ENCODE assay signal across 7 cellular contexts in genomic region chr2:131803237-131803636, GRCh38.
DNase-seq lines count a peak whose midpoint lies in the region; ATAC-seq, FAIRE-seq and TF ChIP-seq lines count a peak whose summit lies in the region.
"Not testable (repeated sequence)": the region's sequence is repeated elsewhere in the genome, so short reads cannot be mapped to it uniquely, and the experiment has no call there.

No MANE protein-coding gene starts in this region.

- not testable (repeated sequence) for H3K79me2 ChIP-seq in K562 (ENCODE audit: control insufficient read depth, insufficient read depth, low read length); neural progenitor cell (ENCODE audit: low read depth)

- H3K9me1 ChIP-seq in K562 (ENCODE audit: control insufficient read depth, insufficient read depth, low read length) = not testable (repeated sequence)

- not testable (repeated sequence) for H3K27ac Mint-ChIP-seq in Caco-2 (ENCODE audit: unreplicated experiment); endodermal cell; neural progenitor cell; type B pancreatic cell

- H3K9me3 ChIP-seq in Caco-2; HEK293 (ENCODE audit: control insufficient read depth, insufficient read depth, low read depth, low read length); K562 (replicated peaks; ENCODE audit: control insufficient read depth, insufficient read depth, low read depth, low read length); endodermal cell (ENCODE audit: control insufficient read depth, low read length); liver (ENCODE audit: control insufficient read depth in 4 of 4, low read length in 3 of 4); neural progenitor cell (ENCODE audit: low read depth): not testable (repeated sequence)

- H3K9ac ChIP-seq in K562 (ENCODE audit: insufficient read depth in 1 of 2, low read depth in 2 of 2, low read length in 2 of 2); endodermal cell (ENCODE audit: extremely low read depth, low read length, poor library complexity, severe bottlenecking); liver (ENCODE audit: low read depth in 1 of 2, low read length in 2 of 2); neural progenitor cell: not testable (repeated sequence)

- BruUV-seq in Caco-2 (replicated peaks; lab: Mats Ljungman, UMichigan); K562 (replicated peaks; lab: Mats Ljungman, UMichigan): not testable (repeated sequence)

- H2AFZ ChIP-seq in K562 (ENCODE audit: low read depth, low read length); neural progenitor cell (replicated peaks): not testable (repeated sequence)

- H3K4me2 ChIP-seq in K562 (ENCODE audit: insufficient read depth, low read length); neural progenitor cell: not testable (repeated sequence)

- H3K27me3 ChIP-seq in Caco-2 (replicated peaks; ENCODE audit: control insufficient read depth, insufficient read depth, low read length); K562 (ENCODE audit: control insufficient read depth in 2 of 2, insufficient read depth in 2 of 2, low read length in 2 of 2); endodermal cell (ENCODE audit: control insufficient read depth, insufficient read depth, low read length, poor library complexity, severe bottlenecking); liver (ENCODE audit: control insufficient read depth in 4 of 4, insufficient read depth in 4 of 4, low read length in 3 of 4): not testable (repeated sequence)
- peaks cover 27% of the 10 kb centered on the region for H3K27me3 ChIP-seq in neural progenitor cell

- POLR2A ChIA-PET in Caco-2 (lab: Charles Lee); K562 (lab: Yijun Ruan, JAX): not testable (repeated sequence)
- POLR2A ChIA-PET in HEK293 (lab: Yijun Ruan, JAX) = interaction anchor here (0.7 to 1.4 kb wide), 2 partner anchors 121 to 131 kb away, joined by 3 to 6 read pairs; no protein-coding TSS in a partner anchor

- H3K9me3 Mint-ChIP-seq in Caco-2 (ENCODE audit: unreplicated experiment); endodermal cell; neural progenitor cell; type B pancreatic cell: not testable (repeated sequence)

- not testable (repeated sequence) for H3K27ac ChIP-seq in HEK293 (ENCODE audit: extremely low read depth, low read depth, low read length); K562 (ENCODE audit: extremely low read depth, low read depth, low read length); endodermal cell (ENCODE audit: low read depth, low read length); liver (ENCODE audit: low read depth in 1 of 2, low read length in 2 of 2); neural progenitor cell

- WGBS in K562 (ENCODE audit: insufficient coverage, low coverage, missing lambda C conversion rate) = 4% methylated on average over 5 of the region's 5 CpGs
- WGBS in endodermal cell (ENCODE audit: insufficient coverage in 1 of 2, insufficient read length in 1 of 2), 2 experiments = 90 to 92% methylated on average over 2 to 5 of the region's 5 CpGs
- WGBS in liver = 50% methylated on average over 5 of the region's 5 CpGs

- not testable (repeated sequence) for FAIRE-seq in K562 (lab: Jason Lieb, UNC)

- not testable (repeated sequence) for H4K20me1 ChIP-seq in K562 (replicated peaks; ENCODE audit: control insufficient read depth, insufficient read depth, low read length); neural progenitor cell (ENCODE audit: low read depth)

- in situ Hi-C loops in K562 (cut with MboI) = not testable (repeated sequence)

- TF ChIP-seq EP300 in K562 (IDR thresholded peaks at IDR 0.05; ENCODE audit: low read length) = not testable (repeated sequence)

- not testable (repeated sequence) for TF ChIP-seq CTCF in Caco-2 (IDR thresholded peaks at IDR 0.05; ENCODE audit: insufficient read depth in 1 of 2, low read depth in 1 of 2, low read length in 1 of 2, severe bottlenecking in 1 of 2, unreplicated experiment in 1 of 2); HEK293 (tag by site-specific recombination; IDR thresholded peaks at IDR 0.05); K562 (IDR thresholded peaks at IDR 0.05 in 2 of 3, conservative IDR thresholded peaks at IDR 0.05 in 1 of 3; ENCODE audit: insufficient read depth in 2 of 3, low read depth in 1 of 3, low read length in 3 of 3); endodermal cell (conservative IDR thresholded peaks at IDR 0.05); liver (IDR thresholded peaks at IDR 0.05; ENCODE audit: low read depth, low read length, missing input control); neural progenitor cell (IDR thresholded peaks at IDR 0.05); type B pancreatic cell (conservative IDR thresholded peaks at IDR 0.05)

- H3F3A ChIP-seq in neural progenitor cell (ENCODE audit: low read depth) = not testable (repeated sequence)

- not testable (repeated sequence) for H3K4me1 Mint-ChIP-seq in Caco-2 (ENCODE audit: low read depth, unreplicated experiment); endodermal cell; neural progenitor cell; type B pancreatic cell (ENCODE audit: unreplicated experiment)

- not testable (repeated sequence) for H3K27me3 Mint-ChIP-seq in Caco-2 (ENCODE audit: insufficient read depth, unreplicated experiment); neural progenitor cell (ENCODE audit: insufficient read depth, low read depth); type B pancreatic cell
- H3K27me3 Mint-ChIP-seq in endodermal cell (ENCODE audit: insufficient read depth) = peaks cover 29% of the 10 kb centered on the region

- not testable (repeated sequence) for H3K36me3 Mint-ChIP-seq in Caco-2 (ENCODE audit: insufficient read depth, unreplicated experiment); endodermal cell (ENCODE audit: low read depth); neural progenitor cell; type B pancreatic cell

- DNase-seq in Caco-2; K562 (ENCODE audit: extremely low read depth in 1 of 4, low spot score in 3 of 4); endodermal cell; neural progenitor cell (ENCODE audit: low spot score); type B pancreatic cell (ENCODE audit: extremely low spot score, unreplicated experiment): not testable (repeated sequence)

- TF ChIP-seq RAD21 in K562 (CRISPR knock-in tag; conservative IDR thresholded peaks at IDR 0.05 in 1 of 2, IDR thresholded peaks at IDR 0.05 in 1 of 2); liver (IDR thresholded peaks at IDR 0.05): not testable (repeated sequence)

- CTCF ChIA-PET in Caco-2 (lab: Charles Lee) = interaction anchor here (1.3 kb wide), 1 partner anchor 121 kb away, joined by 6 read pairs; no protein-coding TSS in a partner anchor
- CTCF ChIA-PET in HEK293 (lab: Yijun Ruan, JAX) = interaction anchor here (2.3 to 2.8 kb wide), 2 partner anchors 15 to 130 kb away, joined by 6 to 18 read pairs; no protein-coding TSS in a partner anchor
- CTCF ChIA-PET in K562 (lab: Yijun Ruan, JAX; ENCODE audit: low intra/inter-chr PET ratio) = not testable (repeated sequence)

- H3K36me3 ChIP-seq in Caco-2 (ENCODE audit: control insufficient read depth, insufficient read depth, low read length); HEK293 (ENCODE audit: control insufficient read depth in 2 of 2, insufficient read depth in 1 of 2, low read length in 2 of 2); K562 (ENCODE audit: control insufficient read depth, insufficient read depth, low read length); endodermal cell (ENCODE audit: control insufficient read depth, insufficient read depth, low read length); liver (ENCODE audit: control insufficient read depth in 4 of 4, insufficient read depth in 3 of 4, low read depth in 1 of 4, low read length in 3 of 4); neural progenitor cell: not testable (repeated sequence)

- H3K4me1 ChIP-seq in Caco-2; HEK293 (ENCODE audit: control insufficient read depth, insufficient read depth, low read length); endodermal cell (ENCODE audit: control insufficient read depth, insufficient read depth, low read length); liver (ENCODE audit: control insufficient read depth in 4 of 4, insufficient read depth in 4 of 4, low read length in 3 of 4); neural progenitor cell: not testable (repeated sequence)
- H3K4me1 ChIP-seq in K562 (replicated peaks in 1 of 2; ENCODE audit: control insufficient read depth in 2 of 2, insufficient read depth in 2 of 2, low read length in 2 of 2) = peaks cover 0 to 16% of the 10 kb centered on the region in 2 experiments; a peak in 2 of 5 replicates

- H3K4me3 Mint-ChIP-seq in Caco-2 (ENCODE audit: unreplicated experiment) (peak overlapping the region; percentile 81), endodermal cell (peak overlapping the region; percentile 73), neural progenitor cell (peak overlapping the region; percentile 87), type B pancreatic cell (peak overlapping the region; percentile 20)

- peak overlapping the region; percentile 58 for H3K4me3 ChIP-seq in Caco-2 (ENCODE audit: low read depth, low read length)
- H3K4me3 ChIP-seq in HEK293 (ENCODE audit: low read depth, low read length); K562; endodermal cell (ENCODE audit: low read length); liver (ENCODE audit: low read depth in 1 of 3, low read length in 3 of 3); neural progenitor cell: not testable (repeated sequence)

- not testable (repeated sequence) for ATAC-seq in K562

- not testable (repeated sequence) for TF ChIP-seq POLR2A in K562 (conservative IDR thresholded peaks at IDR 0.05)

- intact Hi-C loops in Caco-2 (cut with micrococcal nuclease; ENCODE audit: unreplicated experiment) (loop anchor here (2.0 kb wide), 1 partner anchor 120 kb away; no protein-coding TSS in a partner anchor), K562 (cut with micrococcal nuclease) (loop anchor here (2.0 to 5.0 kb wide), 2 partner anchors 130 to 391 kb away; no protein-coding TSS in a partner anchor)

Comparison
In these comparisons a context has a peak if more than half of its experiments do, and no peak if none do; other contexts are left out.
1. H3K4me3 Mint-ChIP-seq: peak in every context shown above with its lines; median percentile 87 in neural progenitor cell; 81 in Caco-2; 73 in endodermal cell; 20 in type B pancreatic cell.